8 cellular contexts compared by ENCODE assay signal in the genomic region with DNA sequence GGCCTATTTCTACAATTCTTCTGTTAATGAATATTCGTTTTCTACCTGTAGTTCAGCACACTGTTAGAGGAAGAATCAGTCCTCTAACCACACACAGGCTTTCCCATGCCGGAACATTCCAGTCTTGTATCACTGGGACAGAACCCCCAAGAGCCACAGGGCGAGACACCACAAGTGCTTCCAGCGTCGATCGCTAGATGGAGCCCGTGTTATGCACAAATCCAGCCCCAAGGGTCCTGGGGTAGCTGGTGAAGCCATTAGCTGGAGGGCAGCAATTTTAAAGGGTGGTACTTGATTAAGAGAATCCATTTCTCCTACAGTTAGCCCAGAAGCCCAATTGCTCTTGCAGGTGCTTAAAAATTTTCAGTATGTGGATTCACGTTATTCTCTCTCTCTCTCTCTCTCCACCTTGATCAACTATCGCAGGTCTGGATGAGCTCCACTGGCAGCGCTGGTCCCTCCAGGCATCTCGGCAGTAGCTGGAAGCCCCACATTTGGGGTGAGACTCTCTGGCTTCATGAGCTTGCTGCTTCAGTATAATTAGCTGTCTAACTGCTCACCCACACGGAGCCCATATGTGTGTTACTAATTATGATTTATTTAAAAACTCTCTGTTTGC.
DNase-seq lines count a peak whose midpoint lies in the region; ATAC-seq and TF ChIP-seq lines count a peak whose summit lies in the region.

No MANE protein-coding gene starts in this region.

- WGBS in esophagus squamous epithelium, 2 donors = 13 to 19% methylated on average over 7 of the region's 12 CpGs
- no CpG with 5 or more reads among the region's 12 CpGs for WGBS in neuronal stem cell (ENCODE audit: extremely low coverage in 2 of 2, insufficient read length in 2 of 2, insufficient replicate concordance in 1 of 2), 2 donors

- no peak for TF ChIP-seq POLR2A in esophagus squamous epithelium (IDR thresholded peaks at IDR 0.05)

- H2BK12ac ChIP-seq in neuronal stem cell (ENCODE audit: low read length) = no peak overlapping the region

- ATAC-seq in GM19463 (IDR thresholded peaks at IDR 0.05; ENCODE audit: unreplicated experiment) = peak; percentile 70

- no peak overlapping the region for H3K4me2 ChIP-seq in neuronal stem cell (ENCODE audit: insufficient read depth, low read length, poor library complexity, severe bottlenecking)

- no peak overlapping the region for H3K23ac ChIP-seq in neuronal stem cell (ENCODE audit: low read depth, low read length, poor library complexity)

- H3K18ac ChIP-seq in neuronal stem cell (ENCODE audit: low read length) = no peak overlapping the region

- no peak overlapping the region for H3K4me3 ChIP-seq in Jurkat, Clone E6-1 (ENCODE audit: low read length)
- H3K4me3 ChIP-seq in esophagus squamous epithelium (no peak overlapping the region), neuronal stem cell (ENCODE audit: low read length in 2 of 2) (no peak overlapping the region)

- H3K9me3 ChIP-seq in esophagus squamous epithelium = no peaks in the 10 kb centered on the region
- H3K9me3 ChIP-seq in neuronal stem cell (replicated peaks in 1 of 2; ENCODE audit: control insufficient read depth in 2 of 2, insufficient read depth in 1 of 2, low read depth in 1 of 2, low read length in 2 of 2) = no peaks in the 10 kb centered on the region

- intact Hi-C loops in esophagus squamous epithelium (cut with DNase I) = loop anchor here (10.0 kb wide), 1 partner anchor 450 kb away; no protein-coding TSS in a partner anchor

- H3K27me3 ChIP-seq in esophagus squamous epithelium (peaks cover 0 to 22% (median 0%) of the 10 kb centered on the region in 4 donors), neuronal stem cell (ENCODE audit: control insufficient read depth in 3 of 3, insufficient read depth in 3 of 3, low read depth in 1 of 3, low read length in 3 of 3) (no peaks in the 10 kb centered on the region)

- H3K4ac ChIP-seq in neuronal stem cell (ENCODE audit: low read length) = no peak overlapping the region

- H3K27ac ChIP-seq in esophagus squamous epithelium = no peak overlapping the region
- H3K27ac ChIP-seq in neuronal stem cell (replicated peaks; ENCODE audit: low read length) = no peak overlapping the region

- H3K9ac ChIP-seq in neuronal stem cell (ENCODE audit: low read depth, low read length, poor library complexity) = no peak overlapping the region

- no peaks in the 10 kb centered on the region for H3K79me1 ChIP-seq in neuronal stem cell (ENCODE audit: low read depth, low read length)

- peaks cover 0 to 9% (median 0%) of the 10 kb centered on the region in 3 donors for H3K4me1 ChIP-seq in esophagus squamous epithelium
- peaks cover 0 to 8% of the 10 kb centered on the region in 2 donors for H3K4me1 ChIP-seq in neuronal stem cell (ENCODE audit: control insufficient read depth in 2 of 2, insufficient read depth in 1 of 2, low read depth in 1 of 2, low read length in 2 of 2)

- no peak overlapping the region for H2BK5ac ChIP-seq in neuronal stem cell (ENCODE audit: low read length)

- H2AK5ac ChIP-seq in neuronal stem cell (ENCODE audit: low read depth, low read length) = no peak overlapping the region

- no peak overlapping the region for H4K8ac ChIP-seq in neuronal stem cell (ENCODE audit: low read depth, low read length)

- no peaks in the 10 kb centered on the region for H3K36me3 ChIP-seq in esophagus squamous epithelium
- H3K36me3 ChIP-seq in neuronal stem cell (replicated peaks in 1 of 2; ENCODE audit: control insufficient read depth in 2 of 2, insufficient read depth in 2 of 2, low read length in 2 of 2) = no peaks in the 10 kb centered on the region

- H2BK15ac ChIP-seq in neuronal stem cell (ENCODE audit: low read length) = no peak overlapping the region

- peak overlapping the region; percentile 4 for H2AFZ ChIP-seq in neuronal stem cell (ENCODE audit: low read length)

- no peak overlapping the region for H4K91ac ChIP-seq in neuronal stem cell (ENCODE audit: low read depth, low read length, poor library complexity)

- H3K14ac ChIP-seq in neuronal stem cell (ENCODE audit: low read length) = no peak overlapping the region

- DNase-seq in NCI-H2107 treated with DMSO at 0.1 percent for 48 hours (lab: John Stamatoyannopoulos, UW; ENCODE audit: unreplicated experiment) (peak; percentile 2), NCI-H2107 (lab: John Stamatoyannopoulos, UW) (no peak), SKM-1 (lab: John Stamatoyannopoulos, UW; ENCODE audit: unreplicated experiment) (peak; percentile 6), esophagus squamous epithelium (lab: John Stamatoyannopoulos, UW) (no peak), neuronal stem cell (ENCODE audit: low spot score) (peak; percentile 77)
- peak; percentile 42 for DNase-seq in Jurkat, Clone E6-1 (ENCODE audit: low read depth, low spot score)
- no peak for DNase-seq in central memory CD4-positive, alpha-beta T cell

- no peak overlapping the region for H2BK120ac ChIP-seq in neuronal stem cell (ENCODE audit: low read depth, low read length)

- TF ChIP-seq CTCF in esophagus squamous epithelium (IDR thresholded peaks at IDR 0.05) = peak in 5 of 6 experiments; percentile 54 to 80 (median 59)

Comparison
In these comparisons a context has a peak if more than half of its experiments do, and no peak if none do; other contexts are left out.
1. DNase-seq: peak in NCI-H2107 treated with DMSO at 0.1 percent for 48 hours (single experiment), Jurkat, Clone E6-1 (single experiment), SKM-1 (single experiment) and neuronal stem cell (single experiment); none in NCI-H2107 (single experiment), esophagus squamous epithelium (single experiment) and central memory CD4-positive, alpha-beta T cell (single experiment).